In the genomic region with DNA sequence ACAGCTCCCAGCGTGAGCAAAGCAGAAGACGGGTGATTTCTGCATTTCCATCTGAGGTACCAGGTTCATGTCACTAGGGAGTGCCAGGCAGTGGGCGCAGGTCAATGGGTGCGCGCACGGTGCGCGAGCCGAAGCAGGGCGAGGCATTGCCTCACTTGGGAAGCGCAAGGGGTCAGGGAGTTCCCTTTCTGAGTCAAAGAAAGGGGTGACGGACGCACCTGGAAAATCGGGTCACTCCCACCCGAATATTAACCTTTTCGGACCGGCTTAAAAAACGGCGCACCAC, we compare ENCODE assay signal across 8 cellular contexts. TPM values are rescaled to one million over a fixed set of nuclear protein-coding genes. Genes with fewer than 3 reads are reported as not detected.
DNase-seq lines count a peak whose midpoint lies in the region; ATAC-seq, FAIRE-seq and TF ChIP-seq lines count a peak whose summit lies in the region.
"Not testable (repeated sequence)": the region's sequence is repeated elsewhere in the genome, so short reads cannot be mapped to it uniquely, and the experiment has no call there.

No MANE protein-coding gene starts in this region.

- not testable (repeated sequence) for H3K23ac ChIP-seq in H1 (ENCODE audit: insufficient read length)

- H4K5ac ChIP-seq in H1 (ENCODE audit: insufficient read length, low read depth, low read length), result peak overlapping the region; percentile 60

- CTCF ChIA-PET in CD4-positive, alpha-beta T cell (lab: Charles Lee), result not testable (repeated sequence)
- CTCF ChIA-PET in H1 (lab: Charles Lee; ENCODE audit: partially characterized antibody), result interaction anchor here (0.5 to 1.1 kb wide), 3 partner anchors 92 to 124 kb away, joined by 3 to 4 read pairs (median 3); no protein-coding TSS in a partner anchor

- H3K4me2 ChIP-seq in H1 (ENCODE audit: insufficient read depth in 1 of 2, low read depth in 2 of 2, low read length in 2 of 2), result peak overlapping the region; percentile 57 to 59

- H3K9me3 Mint-ChIP-seq in CD4-positive, alpha-beta T cell; T-helper 2 cell treated with Interferon-gamma antibody and Interleukin-4, amounts not matched to agents 5 μg/mL and 100 μg/mL, for 36 hours; activated T-helper 2 cell treated with anti-CD3 and anti-CD28 coated beads, Interferon-gamma antibody, Interleukin-2, Interleukin-4, amounts not matched to agents 10 μg/mL and 5 μg/mL and 100 μg/mL, durations not matched to agents 14 hours and 24 hours and 36 hours; progenitor cell of endocrine pancreas (ENCODE audit: low read depth): not testable (repeated sequence)

- not testable (repeated sequence) for H4K91ac ChIP-seq in H1 (replicated peaks; ENCODE audit: insufficient read length, low read length)

- H2BK12ac ChIP-seq in H1 (ENCODE audit: low read depth, low read length), result 0 out of 2 replicates have a peak overlapping the region, but pooled peaks have one; percentile 80

- not testable (repeated sequence) for H3K18ac ChIP-seq in H1 (ENCODE audit: extremely low read depth, low read length)

- H3K27ac ChIP-seq in CD4-positive, alpha-beta T cell (ENCODE audit: low read depth, low read length); iPS-18a (ENCODE audit: low read length): not testable (repeated sequence)
- peak overlapping the region; percentile 58; the same call in 1 of the 2 replicates for H3K27ac ChIP-seq in H1 (ENCODE audit: low read depth, low read length)

- H3K79me2 ChIP-seq in H1 (ENCODE audit: control insufficient read depth in 1 of 2, insufficient read depth in 2 of 2, low read length in 2 of 2), result not testable (repeated sequence)

- FAIRE-seq in H1 (lab: Jason Lieb, UNC), result not testable (repeated sequence)

- not testable (repeated sequence) for H3K27me3 Mint-ChIP-seq in CD4-positive, alpha-beta T cell; T-helper 2 cell treated with Interferon-gamma antibody and Interleukin-4, amounts not matched to agents 5 μg/mL and 100 μg/mL, for 36 hours (ENCODE audit: low read depth); activated T-helper 2 cell treated with anti-CD3 and anti-CD28 coated beads, Interferon-gamma antibody, Interleukin-2, Interleukin-4, amounts not matched to agents 10 μg/mL and 5 μg/mL and 100 μg/mL, durations not matched to agents 14 hours and 24 hours and 36 hours (ENCODE audit: low read depth); progenitor cell of endocrine pancreas

- not testable (repeated sequence) for H3K27me3 ChIP-seq in CD4-positive, alpha-beta T cell (ENCODE audit: control insufficient read depth, insufficient read depth, low read length); H1 (replicated peaks in 1 of 4; ENCODE audit: control insufficient read depth in 3 of 4, extremely low read depth in 1 of 4, insufficient read depth in 3 of 4, low read length in 3 of 4); iPS-18a (ENCODE audit: control insufficient read depth, insufficient read depth, low read length); mucosa of stomach (ENCODE audit: control insufficient read depth, insufficient read depth, low read length)

- H2AFZ ChIP-seq in H1 (ENCODE audit: low read length), result not testable (repeated sequence)

- not testable (repeated sequence) for DNase-seq in CD4-positive, alpha-beta T cell; T-helper 2 cell treated with Interferon-gamma antibody and Interleukin-4, amounts not matched to agents 5 μg/mL and 100 μg/mL, for 36 hours (ENCODE audit: low spot score); activated T-helper 2 cell treated with anti-CD3 and anti-CD28 coated beads, Interferon-gamma antibody, Interleukin-2, Interleukin-4, amounts not matched to agents 10 μg/mL and 5 μg/mL and 100 μg/mL, durations not matched to agents 14 hours and 24 hours and 36 hours (ENCODE audit: low spot score); progenitor cell of endocrine pancreas (ENCODE audit: low spot score, unreplicated experiment)
- peak; percentile 34 for DNase-seq in HT-29 (ENCODE audit: low spot score)
- DNase-seq in H1 (ENCODE audit: low read depth in 1 of 2, low spot score in 2 of 2), result peak in 1 of 2 experiments; percentile 65

- not testable (repeated sequence) for H3K4me1 Mint-ChIP-seq in CD4-positive, alpha-beta T cell (ENCODE audit: low read depth); T-helper 2 cell treated with Interferon-gamma antibody and Interleukin-4, amounts not matched to agents 5 μg/mL and 100 μg/mL, for 36 hours (ENCODE audit: low read depth); activated T-helper 2 cell treated with anti-CD3 and anti-CD28 coated beads, Interferon-gamma antibody, Interleukin-2, Interleukin-4, amounts not matched to agents 10 μg/mL and 5 μg/mL and 100 μg/mL, durations not matched to agents 14 hours and 24 hours and 36 hours (ENCODE audit: low read depth)
- peaks cover 12% of the 10 kb centered on the region for H3K4me1 Mint-ChIP-seq in progenitor cell of endocrine pancreas (ENCODE audit: low read depth)

- not testable (repeated sequence) for ATAC-seq in CD4-positive, alpha-beta T cell (ENCODE audit: poor library complexity)

- POLR2A ChIA-PET in CD4-positive, alpha-beta T cell (lab: Charles Lee), result not testable (repeated sequence)
- POLR2A ChIA-PET in H1 (lab: Charles Lee; ENCODE audit: partially characterized antibody), result interaction anchor here (1.0 to 2.1 kb wide), 7 partner anchors 10 to 45 kb away, joined by 3 to 10 read pairs (median 6); partner anchors contain the start of gene MPHOSPH6

- not testable (repeated sequence) for H3K4ac ChIP-seq in H1 (replicated peaks; ENCODE audit: insufficient read length, low read depth, low read length)

- H2BK20ac ChIP-seq in H1 (ENCODE audit: low read length), result not testable (repeated sequence)

- not testable (repeated sequence) for H2AK5ac ChIP-seq in H1 (ENCODE audit: low read depth, low read length)

- H3K4me3 Mint-ChIP-seq in CD4-positive, alpha-beta T cell, result peak overlapping the region; percentile 52
- peak overlapping the region; percentile 34 for H3K4me3 Mint-ChIP-seq in T-helper 2 cell treated with Interferon-gamma antibody and Interleukin-4, amounts not matched to agents 5 μg/mL and 100 μg/mL, for 36 hours
- peak overlapping the region; percentile 4 for H3K4me3 Mint-ChIP-seq in activated T-helper 2 cell treated with anti-CD3 and anti-CD28 coated beads, Interferon-gamma antibody, Interleukin-2, Interleukin-4, amounts not matched to agents 10 μg/mL and 5 μg/mL and 100 μg/mL, durations not matched to agents 14 hours and 24 hours and 36 hours (ENCODE audit: low read depth)
- H3K4me3 Mint-ChIP-seq in progenitor cell of endocrine pancreas (ENCODE audit: low read depth), result peak overlapping the region; percentile 61

- H3K79me1 ChIP-seq in H1 (ENCODE audit: low read depth, low read length), result not testable (repeated sequence)

- H4K20me1 ChIP-seq in H1 (replicated peaks in 1 of 2; ENCODE audit: control insufficient read depth in 1 of 2, insufficient read depth in 2 of 2, low read length in 2 of 2), result not testable (repeated sequence)

- H2BK15ac ChIP-seq in H1 (ENCODE audit: low read length), result not testable (repeated sequence)

- intact Hi-C loops in CD4-positive, alpha-beta T cell (cut with DNase I, micrococcal nuclease), result not testable (repeated sequence)
- intact Hi-C loops in activated T-helper 2 cell treated with anti-CD3 and anti-CD28 coated beads, Interferon-gamma antibody, Interleukin-2, Interleukin-4, amounts not matched to agents 10 μg/mL and 5 μg/mL and 100 μg/mL, durations not matched to agents 14 hours and 24 hours and 36 hours (cut with micrococcal nuclease), result loop anchor here (10.0 kb wide), 1 partner anchor 56 kb away; no protein-coding TSS in a partner anchor

- H3K56ac ChIP-seq in H1 (replicated peaks; ENCODE audit: insufficient read length, low read depth, low read length), result not testable (repeated sequence)

- not testable (repeated sequence) for H3K9me3 ChIP-seq in CD4-positive, alpha-beta T cell (ENCODE audit: control insufficient read depth, low read length); H1 (ENCODE audit: insufficient read depth in 2 of 2, low read depth in 1 of 2, low read length in 1 of 2); iPS-18a (ENCODE audit: control insufficient read depth, low read depth, low read length); mucosa of stomach (ENCODE audit: control insufficient read depth, low read length)

- TF ChIP-seq CTCF in CD4-positive, alpha-beta T cell (IDR thresholded peaks at IDR 0.05); H1 (IDR thresholded peaks at IDR 0.05; ENCODE audit: control extremely low read depth in 1 of 3, insufficient read depth in 1 of 3, low read depth in 1 of 3, low read length in 3 of 3); progenitor cell of endocrine pancreas (IDR thresholded peaks at IDR 0.05; ENCODE audit: unreplicated experiment): not testable (repeated sequence)

- H3K4me1 ChIP-seq in H1 (replicated peaks in 1 of 4; ENCODE audit: control insufficient read depth in 3 of 4, insufficient read depth in 4 of 4, low read length in 3 of 4); iPS-18a (ENCODE audit: control insufficient read depth, low read depth, low read length); mucosa of stomach (ENCODE audit: control insufficient read depth, insufficient read depth, low read length): not testable (repeated sequence)

- H2BK120ac ChIP-seq in H1 (replicated peaks; ENCODE audit: low read depth, low read length), result not testable (repeated sequence)

- H3K4me3 ChIP-seq in H1 (ENCODE audit: extremely low read depth in 1 of 4, insufficient read depth in 2 of 4, low read depth in 3 of 4, low read length in 4 of 4), result peak overlapping the region in 2 of 4 experiments; percentile 33 to 41; a peak in 4 of 8 replicates
- H3K4me3 ChIP-seq in iPS-18a (ENCODE audit: low read length), result peak overlapping the region; percentile 43
- not testable (repeated sequence) for H3K4me3 ChIP-seq in mucosa of stomach (ENCODE audit: low read length)

- not testable (repeated sequence) for H2BK5ac ChIP-seq in H1 (ENCODE audit: low read depth, low read length)

- not testable (repeated sequence) for TF ChIP-seq POLR2A in H1 (IDR thresholded peaks at IDR 0.05; ENCODE audit: control extremely low read depth in 1 of 2, low read depth in 2 of 2, low read length in 2 of 2)

- peak overlapping the region; percentile 70 for H3K27ac Mint-ChIP-seq in CD4-positive, alpha-beta T cell
- not testable (repeated sequence) for H3K27ac Mint-ChIP-seq in T-helper 2 cell treated with Interferon-gamma antibody and Interleukin-4, amounts not matched to agents 5 μg/mL and 100 μg/mL, for 36 hours; activated T-helper 2 cell treated with anti-CD3 and anti-CD28 coated beads, Interferon-gamma antibody, Interleukin-2, Interleukin-4, amounts not matched to agents 10 μg/mL and 5 μg/mL and 100 μg/mL, durations not matched to agents 14 hours and 24 hours and 36 hours
- peak overlapping the region; percentile 88 for H3K27ac Mint-ChIP-seq in progenitor cell of endocrine pancreas

- H3K36me3 ChIP-seq in H1 (ENCODE audit: control insufficient read depth in 2 of 4, insufficient read depth in 4 of 4, low read length in 3 of 4); iPS-18a (ENCODE audit: control insufficient read depth, low read depth, low read length); mucosa of stomach (ENCODE audit: control insufficient read depth, insufficient read depth, low read length): not testable (repeated sequence)

- not testable (repeated sequence) for H3K14ac ChIP-seq in H1 (ENCODE audit: insufficient read length)

- H3K23me2 ChIP-seq in H1 (ENCODE audit: low read depth, low read length), result not testable (repeated sequence)

- not testable (repeated sequence) for TF ChIP-seq EP300 in H1 (IDR thresholded peaks at IDR 0.05; ENCODE audit: borderline replicate concordance in 1 of 2, low read depth in 2 of 2, low read length in 2 of 2)

- H4K8ac ChIP-seq in H1 (ENCODE audit: extremely low read depth, insufficient read depth, low read length), result not testable (repeated sequence)

- H3K36me3 Mint-ChIP-seq in CD4-positive, alpha-beta T cell (ENCODE audit: low read depth), result peaks cover 15% of the 10 kb centered on the region
- H3K36me3 Mint-ChIP-seq in T-helper 2 cell treated with Interferon-gamma antibody and Interleukin-4, amounts not matched to agents 5 μg/mL and 100 μg/mL, for 36 hours (ENCODE audit: low read depth), result peaks cover 21% of the 10 kb centered on the region
- H3K36me3 Mint-ChIP-seq in activated T-helper 2 cell treated with anti-CD3 and anti-CD28 coated beads, Interferon-gamma antibody, Interleukin-2, Interleukin-4, amounts not matched to agents 10 μg/mL and 5 μg/mL and 100 μg/mL, durations not matched to agents 14 hours and 24 hours and 36 hours (ENCODE audit: low read depth), result peaks cover 34% of the 10 kb centered on the region
- peaks cover 12% of the 10 kb centered on the region for H3K36me3 Mint-ChIP-seq in progenitor cell of endocrine pancreas (ENCODE audit: insufficient read depth)

- peak overlapping the region in 3 of 4 experiments; percentile 14 to 66 (median 51); a peak in 3 of 7 replicates for H3K9ac ChIP-seq in H1 (replicated peaks in 1 of 4; ENCODE audit: extremely low read depth in 1 of 4, low read depth in 3 of 4, low read length in 3 of 4)
- H3K9ac ChIP-seq in iPS-18a (ENCODE audit: low read length), result peak overlapping the region; percentile 32
- H3K9ac ChIP-seq in mucosa of stomach (ENCODE audit: low read length), result peak overlapping the region; percentile 64

- 49% methylated on average over 14 of the region's 19 CpGs; no CpG with 5 or more reads in 1 of the 2 experiments for WGBS in H1 (ENCODE audit: extremely low coverage in 1 of 2, insufficient coverage in 1 of 2, insufficient read length in 1 of 2, insufficient replicate concordance in 2 of 2, low coverage in 1 of 2, low lambda C conversion rate in 2 of 2, missing lambda C conversion rate in 1 of 2), 2 experiments

- not testable (repeated sequence) for TF ChIP-seq RAD21 in H1 (IDR thresholded peaks at IDR 0.05 in 1 of 2, conservative IDR thresholded peaks at IDR 0.05 in 1 of 2; ENCODE audit: low read depth in 2 of 2, low read length in 2 of 2)

RNA-seq across cellular contexts. Expression of gene MPHOSPH6, which starts 30.8 kb away (rescaled TPM):
- 10 to 100 TPM; 14.3 to 15.5 TPM for total RNA-seq in CD4-positive, alpha-beta T cell
- 15.7 and 16.8 TPM in 2 replicates for total RNA-seq in HT-29 (2014; rRNA removed; shearing (Covaris generic))
- total RNA-seq in activated T-helper 2 cell treated with anti-CD3 and anti-CD28 coated beads, Interferon-gamma antibody, Interleukin-2, Interleukin-4, amounts not matched to agents 10 μg/mL and 5 μg/mL and 100 μg/mL, durations not matched to agents 14 hours and 24 hours and 36 hours, result 46.4 and 47.4 TPM in 2 replicates
- total RNA-seq in H1 (2021; fragmentation: NEBNext Ultra II Directional; extraction: Animal tissue kit (Norgen Biotek cat#: 25700)), result 32.9 and 35.2 TPM in 2 replicates
- 8.2 and 19.7 TPM in 2 replicates for polyA plus RNA-seq in H1 (2011; rRNA removed)
- polyA plus RNA-seq in H1 (2011; cell fraction: cytosol; rRNA removed), result 20.6 TPM
- polyA plus RNA-seq in H1 (2011; cell fraction: nucleus; rRNA removed), result 2.9 TPM
- polyA plus RNA-seq in H1 (2012, experiment 1 of 2), result 21.1 to 43.5 TPM (median 23.0 TPM) in 4 replicates
- polyA plus RNA-seq in H1 (2012, experiment 2 of 2), result 8.8 TPM
- 36.3 TPM for polyA plus RNA-seq in H1 (2013, experiment 1 of 2)
- polyA plus RNA-seq in H1 (2013, experiment 2 of 2), result 35.2 TPM
- 3.1 and 3.7 TPM in 2 replicates for polyA minus RNA-seq in H1 (2011; rRNA and poly(A)+ RNA removed)
- 5.6 TPM for polyA minus RNA-seq in H1 (2011; cell fraction: cytosol; rRNA and poly(A)+ RNA removed)
- polyA minus RNA-seq in H1 (2011; cell fraction: nucleus; rRNA and poly(A)+ RNA removed), result 12.8 TPM
- total RNA-seq in progenitor cell of endocrine pancreas, result 41.6 and 41.9 TPM in 2 replicates

Comparison
In these comparisons a context has a peak if more than half of its experiments do, and no peak if none do; other contexts are left out.
1. H3K4me3 Mint-ChIP-seq: peak in every context shown above with its lines; median percentile 61 in progenitor cell of endocrine pancreas; 52 in CD4-positive, alpha-beta T cell; 34 in T-helper 2 cell treated with Interferon-gamma antibody and Interleukin-4, amounts not matched to agents 5 μg/mL and 100 μg/mL, for 36 hours; 4 in activated T-helper 2 cell treated with anti-CD3 and anti-CD28 coated beads, Interferon-gamma antibody, Interleukin-2, Interleukin-4, amounts not matched to agents 10 μg/mL and 5 μg/mL and 100 μg/mL, durations not matched to agents 14 hours and 24 hours and 36 hours.